Comparison of ENCODE assay signal across 22 cellular contexts in the genomic region with DNA sequence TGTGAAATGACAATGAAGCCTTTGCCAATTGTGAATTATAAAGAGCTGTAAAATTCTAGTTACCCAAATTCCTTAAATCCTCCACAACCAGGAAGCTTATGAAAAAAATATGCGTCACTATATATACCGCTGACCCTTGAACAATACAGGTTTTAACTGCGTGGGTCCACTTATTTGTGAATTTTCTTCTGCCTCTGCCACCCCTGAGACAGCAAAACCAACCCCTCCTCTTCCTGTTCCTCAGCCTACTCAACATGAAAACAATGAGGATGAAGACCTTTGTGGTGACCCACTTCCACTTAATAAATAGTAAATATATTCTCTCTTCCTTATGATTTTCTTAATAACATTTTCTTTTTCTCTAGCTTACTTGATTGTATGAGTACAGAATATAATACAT. TPM values are rescaled to one million over a fixed set of nuclear protein-coding genes. Genes with fewer than 3 reads are reported as not detected.
"Had no signal": no experiment of that assay in that cellular context is flagged by ENCODE, and none has a peak within 500 bp of the region (broad histone marks: within the 10 kb centered on the region; RNA-seq: fewer than 3 reads in every experiment).

No MANE protein-coding gene starts in this region.

- H3K27me3 ChIP-seq: dorsolateral prefrontal cortex, hepatocyte, ovary, tibial artery, upper lobe of left lung, uterus had no signal

- DNase-seq: dorsolateral prefrontal cortex; effector CD8-positive, alpha-beta T cell; foreskin melanocyte; head of caudate nucleus; kidney glomerular epithelial cell; mammary epithelial cell; naive thymus-derived CD4-positive, alpha-beta T cell; ovary; retina; spleen; stimulated activated CD4-positive, alpha-beta T cell treated with anti-CD3 and anti-CD28 coated beads, Interleukin-15, amount 100 ng/mL, for 24 hours; stimulated activated CD4-positive, alpha-beta T cell treated with anti-CD3 and anti-CD28 coated beads, Interleukin-1b, Interleukin-23, amount 100 ng/mL, for 48 hours; stimulated activated CD4-positive, alpha-beta T cell treated with anti-CD3 and anti-CD28 coated beads, Interleukin-4, amount 100 ng/mL, for 24 hours; tibial artery; upper lobe of left lung; uterus had no signal

- ATAC-seq: naive thymus-derived CD4-positive, alpha-beta T cell; sciatic nerve; stimulated activated memory B cell treated with anti-CD40 and anti-IgM and Interleukin-4, amounts not matched to agents 10 μg/mL and 1 μg/mL and 100 μg/mL, for 72 hours had no signal

- H3K27ac ChIP-seq: dorsolateral prefrontal cortex, hepatocyte, ovary, tibial artery had no signal

- H3K27me3 Mint-ChIP-seq: stimulated activated naive CD8-positive, alpha-beta T cell treated with anti-CD3 and anti-CD28 coated beads, Interleukin-15, Interleukin-2, amounts not matched to agents 100 ng/mL and 50 ng/mL, for 24 hours had no signal

- H3K9me3 Mint-ChIP-seq: neural crest cell; stimulated activated naive CD8-positive, alpha-beta T cell treated with anti-CD3 and anti-CD28 coated beads, Interleukin-15, Interleukin-2, amounts not matched to agents 100 ng/mL and 50 ng/mL, for 24 hours had no signal

- H3K36me3 Mint-ChIP-seq: stimulated activated memory B cell treated with anti-CD40 and anti-IgM and Interleukin-4, amounts not matched to agents 10 μg/mL and 1 μg/mL and 100 μg/mL, for 72 hours had no signal

- H3K4me3 ChIP-seq: coronary artery, dorsolateral prefrontal cortex, hepatocyte, ovary, spleen, tibial artery, upper lobe of left lung, uterus had no signal

- H3K9me3 ChIP-seq: ovary, spleen, tibial artery, upper lobe of left lung, uterus had no signal

- H3K4me3 Mint-ChIP-seq: naive thymus-derived CD4-positive, alpha-beta T cell; neural crest cell; stimulated activated memory B cell treated with anti-CD40 and anti-IgM and Interleukin-4, amounts not matched to agents 10 μg/mL and 1 μg/mL and 100 μg/mL, for 72 hours; stimulated activated naive CD8-positive, alpha-beta T cell treated with anti-CD3 and anti-CD28 coated beads, Interleukin-15, Interleukin-2, amounts not matched to agents 100 ng/mL and 50 ng/mL, for 24 hours had no signal

- H3K4me1 ChIP-seq: uterus had no signal

- H3K4me2 ChIP-seq: hepatocyte had no signal

- H3K36me3 ChIP-seq: ovary, uterus had no signal

- H3K27ac Mint-ChIP-seq: naive thymus-derived CD4-positive, alpha-beta T cell; stimulated activated memory B cell treated with anti-CD40 and anti-IgM and Interleukin-4, amounts not matched to agents 10 μg/mL and 1 μg/mL and 100 μg/mL, for 72 hours; stimulated activated naive CD8-positive, alpha-beta T cell treated with anti-CD3 and anti-CD28 coated beads, Interleukin-15, Interleukin-2, amounts not matched to agents 100 ng/mL and 50 ng/mL, for 24 hours had no signal

RNA-seq across cellular contexts. Expression of a gene that starts 42.2 kb away (rescaled TPM):
- polyA plus RNA-seq: mammary epithelial cell had no signal
